Comparison of ENCODE assay signal across 1 cellular context in the genomic region with DNA sequence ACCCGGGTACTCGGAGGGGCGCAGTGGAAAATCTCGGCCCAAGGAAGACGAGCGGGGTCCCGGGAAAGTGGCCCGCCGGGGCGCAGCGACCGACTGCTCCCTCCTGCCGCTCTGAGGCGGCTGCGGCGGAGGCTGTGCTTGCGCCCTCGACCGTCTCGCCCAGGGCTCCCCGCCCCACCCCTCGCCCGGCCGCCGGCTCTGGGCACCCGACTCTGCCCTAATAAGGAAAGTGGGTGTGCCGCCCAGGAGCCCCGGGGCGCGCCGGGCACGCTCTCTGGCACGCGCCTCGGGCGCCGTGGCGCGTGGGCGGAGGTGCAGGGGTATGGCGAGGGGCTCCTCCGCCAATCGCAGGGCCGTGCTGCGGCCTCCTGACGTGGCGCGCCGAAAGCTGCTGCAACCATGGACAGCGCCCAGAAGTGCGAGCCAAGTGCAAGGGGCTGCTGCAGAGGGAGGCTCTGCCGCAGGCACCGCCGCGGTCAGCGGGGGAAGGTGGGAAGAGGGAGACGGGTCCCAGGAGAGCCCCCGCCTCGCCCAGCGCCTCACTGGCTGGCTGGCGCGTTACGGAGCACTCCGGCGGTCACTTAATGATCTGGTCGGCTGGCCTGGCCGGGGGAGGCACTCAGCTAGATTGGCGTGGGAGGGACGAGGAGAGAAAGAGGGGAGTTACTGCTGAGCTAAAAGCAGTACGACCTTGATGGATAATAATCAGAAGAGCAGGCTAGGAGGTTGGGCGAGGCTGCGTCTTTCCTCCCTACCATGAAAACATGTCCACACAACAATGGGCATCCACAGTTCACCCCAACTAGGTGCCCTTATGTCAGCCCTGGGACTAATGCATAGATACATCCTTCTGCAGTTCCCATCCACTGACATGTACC.
A peak's percentile ranks its signal among the peaks of the same experiment; 100 is the strongest.
TF ChIP-seq lines count a peak whose summit lies in the region.

A gene with protein sequence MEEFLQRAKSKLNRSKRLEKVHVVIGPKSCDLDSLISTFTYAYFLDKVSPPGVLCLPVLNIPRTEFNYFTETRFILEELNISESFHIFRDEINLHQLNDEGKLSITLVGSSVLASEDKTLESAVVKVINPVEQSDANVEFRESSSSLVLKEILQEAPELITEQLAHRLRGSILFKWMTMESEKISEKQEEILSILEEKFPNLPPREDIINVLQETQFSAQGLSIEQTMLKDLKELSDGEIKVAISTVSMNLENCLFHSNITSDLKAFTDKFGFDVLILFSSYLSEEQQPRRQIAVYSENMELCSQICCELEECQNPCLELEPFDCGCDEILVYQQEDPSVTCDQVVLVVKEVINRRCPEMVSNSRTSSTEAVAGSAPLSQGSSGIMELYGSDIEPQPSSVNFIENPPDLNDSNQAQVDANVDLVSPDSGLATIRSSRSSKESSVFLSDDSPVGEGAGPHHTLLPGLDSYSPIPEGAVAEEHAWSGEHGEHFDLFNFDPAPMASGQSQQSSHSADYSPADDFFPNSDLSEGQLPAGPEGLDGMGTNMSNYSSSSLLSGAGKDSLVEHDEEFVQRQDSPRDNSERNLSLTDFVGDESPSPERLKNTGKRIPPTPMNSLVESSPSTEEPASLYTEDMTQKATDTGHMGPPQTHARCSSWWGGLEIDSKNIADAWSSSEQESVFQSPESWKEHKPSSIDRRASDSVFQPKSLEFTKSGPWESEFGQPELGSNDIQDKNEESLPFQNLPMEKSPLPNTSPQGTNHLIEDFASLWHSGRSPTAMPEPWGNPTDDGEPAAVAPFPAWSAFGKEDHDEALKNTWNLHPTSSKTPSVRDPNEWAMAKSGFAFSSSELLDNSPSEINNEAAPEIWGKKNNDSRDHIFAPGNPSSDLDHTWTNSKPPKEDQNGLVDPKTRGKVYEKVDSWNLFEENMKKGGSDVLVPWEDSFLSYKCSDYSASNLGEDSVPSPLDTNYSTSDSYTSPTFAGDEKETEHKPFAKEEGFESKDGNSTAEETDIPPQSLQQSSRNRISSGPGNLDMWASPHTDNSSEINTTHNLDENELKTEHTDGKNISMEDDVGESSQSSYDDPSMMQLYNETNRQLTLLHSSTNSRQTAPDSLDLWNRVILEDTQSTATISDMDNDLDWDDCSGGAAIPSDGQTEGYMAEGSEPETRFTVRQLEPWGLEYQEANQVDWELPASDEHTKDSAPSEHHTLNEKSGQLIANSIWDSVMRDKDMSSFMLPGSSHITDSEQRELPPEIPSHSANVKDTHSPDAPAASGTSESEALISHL (N-terminal part only) (minus strand): TSS at position 131 of the 878 bp plus-strand sequence. CDS start 151 bp downstream, outside the sequence.

TF ChIP-seq in HEK293, 187 proteins besides CTCF, POLR2A, EP300 and RAD21 (continued from another document and continues in another):
- TF ChIP-seq, protein P1, sequence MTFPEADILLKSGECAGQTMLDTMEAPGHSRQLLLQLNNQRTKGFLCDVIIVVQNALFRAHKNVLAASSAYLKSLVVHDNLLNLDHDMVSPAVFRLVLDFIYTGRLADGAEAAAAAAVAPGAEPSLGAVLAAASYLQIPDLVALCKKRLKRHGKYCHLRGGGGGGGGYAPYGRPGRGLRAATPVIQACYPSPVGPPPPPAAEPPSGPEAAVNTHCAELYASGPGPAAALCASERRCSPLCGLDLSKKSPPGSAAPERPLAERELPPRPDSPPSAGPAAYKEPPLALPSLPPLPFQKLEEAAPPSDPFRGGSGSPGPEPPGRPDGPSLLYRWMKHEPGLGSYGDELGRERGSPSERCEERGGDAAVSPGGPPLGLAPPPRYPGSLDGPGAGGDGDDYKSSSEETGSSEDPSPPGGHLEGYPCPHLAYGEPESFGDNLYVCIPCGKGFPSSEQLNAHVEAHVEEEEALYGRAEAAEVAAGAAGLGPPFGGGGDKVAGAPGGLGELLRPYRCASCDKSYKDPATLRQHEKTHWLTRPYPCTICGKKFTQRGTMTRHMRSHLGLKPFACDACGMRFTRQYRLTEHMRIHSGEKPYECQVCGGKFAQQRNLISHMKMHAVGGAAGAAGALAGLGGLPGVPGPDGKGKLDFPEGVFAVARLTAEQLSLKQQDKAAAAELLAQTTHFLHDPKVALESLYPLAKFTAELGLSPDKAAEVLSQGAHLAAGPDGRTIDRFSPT (tag by site-specific recombination; IDR thresholded peaks at IDR 0.05): peak; percentile 76; the same call in 1 of the 2 replicates
- TF ChIP-seq ZNF184 (tag by site-specific recombination; IDR thresholded peaks at IDR 0.05): 0 out of 2 replicates have a peak, but pooled peaks have one; percentile 29
- TF ChIP-seq REPIN1 (tag by site-specific recombination; IDR thresholded peaks at IDR 0.05; ENCODE audit: low read depth): no peak
- TF ChIP-seq, protein P2, sequence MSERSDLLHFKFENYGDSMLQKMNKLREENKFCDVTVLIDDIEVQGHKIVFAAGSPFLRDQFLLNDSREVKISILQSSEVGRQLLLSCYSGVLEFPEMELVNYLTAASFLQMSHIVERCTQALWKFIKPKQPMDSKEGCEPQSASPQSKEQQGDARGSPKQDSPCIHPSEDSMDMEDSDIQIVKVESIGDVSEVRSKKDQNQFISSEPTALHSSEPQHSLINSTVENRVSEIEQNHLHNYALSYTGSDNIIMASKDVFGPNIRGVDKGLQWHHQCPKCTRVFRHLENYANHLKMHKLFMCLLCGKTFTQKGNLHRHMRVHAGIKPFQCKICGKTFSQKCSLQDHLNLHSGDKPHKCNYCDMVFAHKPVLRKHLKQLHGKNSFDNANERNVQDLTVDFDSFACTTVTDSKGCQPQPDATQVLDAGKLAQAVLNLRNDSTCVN (tag by site-specific recombination; optimal IDR thresholded peaks at IDR 0.05): peak; percentile 93
- TF ChIP-seq, protein P3, sequence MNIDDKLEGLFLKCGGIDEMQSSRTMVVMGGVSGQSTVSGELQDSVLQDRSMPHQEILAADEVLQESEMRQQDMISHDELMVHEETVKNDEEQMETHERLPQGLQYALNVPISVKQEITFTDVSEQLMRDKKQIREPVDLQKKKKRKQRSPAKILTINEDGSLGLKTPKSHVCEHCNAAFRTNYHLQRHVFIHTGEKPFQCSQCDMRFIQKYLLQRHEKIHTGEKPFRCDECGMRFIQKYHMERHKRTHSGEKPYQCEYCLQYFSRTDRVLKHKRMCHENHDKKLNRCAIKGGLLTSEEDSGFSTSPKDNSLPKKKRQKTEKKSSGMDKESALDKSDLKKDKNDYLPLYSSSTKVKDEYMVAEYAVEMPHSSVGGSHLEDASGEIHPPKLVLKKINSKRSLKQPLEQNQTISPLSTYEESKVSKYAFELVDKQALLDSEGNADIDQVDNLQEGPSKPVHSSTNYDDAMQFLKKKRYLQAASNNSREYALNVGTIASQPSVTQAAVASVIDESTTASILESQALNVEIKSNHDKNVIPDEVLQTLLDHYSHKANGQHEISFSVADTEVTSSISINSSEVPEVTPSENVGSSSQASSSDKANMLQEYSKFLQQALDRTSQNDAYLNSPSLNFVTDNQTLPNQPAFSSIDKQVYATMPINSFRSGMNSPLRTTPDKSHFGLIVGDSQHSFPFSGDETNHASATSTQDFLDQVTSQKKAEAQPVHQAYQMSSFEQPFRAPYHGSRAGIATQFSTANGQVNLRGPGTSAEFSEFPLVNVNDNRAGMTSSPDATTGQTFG (tag by site-specific recombination; IDR thresholded peaks at IDR 0.05; ENCODE audit: borderline replicate concordance): no peak
- TF ChIP-seq ZNF292 (tag by site-specific recombination; IDR thresholded peaks at IDR 0.05; ENCODE audit: borderline replicate concordance, low read depth): no peak
- TF ChIP-seq ZNF843 (tag by site-specific recombination; IDR thresholded peaks at IDR 0.05): peak; percentile 74
- TF ChIP-seq ZNF239 (tag by site-specific recombination; IDR thresholded peaks at IDR 0.05): no peak
- TF ChIP-seq, protein P4, sequence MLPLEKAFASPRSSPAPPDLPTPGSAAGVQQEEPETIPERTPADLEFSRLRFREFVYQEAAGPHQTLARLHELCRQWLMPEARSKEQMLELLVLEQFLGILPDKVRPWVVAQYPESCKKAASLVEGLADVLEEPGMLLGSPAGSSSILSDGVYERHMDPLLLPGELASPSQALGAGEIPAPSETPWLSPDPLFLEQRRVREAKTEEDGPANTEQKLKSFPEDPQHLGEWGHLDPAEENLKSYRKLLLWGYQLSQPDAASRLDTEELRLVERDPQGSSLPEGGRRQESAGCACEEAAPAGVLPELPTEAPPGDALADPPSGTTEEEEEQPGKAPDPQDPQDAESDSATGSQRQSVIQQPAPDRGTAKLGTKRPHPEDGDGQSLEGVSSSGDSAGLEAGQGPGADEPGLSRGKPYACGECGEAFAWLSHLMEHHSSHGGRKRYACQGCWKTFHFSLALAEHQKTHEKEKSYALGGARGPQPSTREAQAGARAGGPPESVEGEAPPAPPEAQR (tag by site-specific recombination; IDR thresholded peaks at IDR 0.05): no peak
- TF ChIP-seq, protein P5, sequence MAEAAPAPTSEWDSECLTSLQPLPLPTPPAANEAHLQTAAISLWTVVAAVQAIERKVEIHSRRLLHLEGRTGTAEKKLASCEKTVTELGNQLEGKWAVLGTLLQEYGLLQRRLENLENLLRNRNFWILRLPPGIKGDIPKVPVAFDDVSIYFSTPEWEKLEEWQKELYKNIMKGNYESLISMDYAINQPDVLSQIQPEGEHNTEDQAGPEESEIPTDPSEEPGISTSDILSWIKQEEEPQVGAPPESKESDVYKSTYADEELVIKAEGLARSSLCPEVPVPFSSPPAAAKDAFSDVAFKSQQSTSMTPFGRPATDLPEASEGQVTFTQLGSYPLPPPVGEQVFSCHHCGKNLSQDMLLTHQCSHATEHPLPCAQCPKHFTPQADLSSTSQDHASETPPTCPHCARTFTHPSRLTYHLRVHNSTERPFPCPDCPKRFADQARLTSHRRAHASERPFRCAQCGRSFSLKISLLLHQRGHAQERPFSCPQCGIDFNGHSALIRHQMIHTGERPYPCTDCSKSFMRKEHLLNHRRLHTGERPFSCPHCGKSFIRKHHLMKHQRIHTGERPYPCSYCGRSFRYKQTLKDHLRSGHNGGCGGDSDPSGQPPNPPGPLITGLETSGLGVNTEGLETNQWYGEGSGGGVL (tag by site-specific recombination; IDR thresholded peaks at IDR 0.05): peak; percentile 73
- TF ChIP-seq ZNF623 (tag by site-specific recombination; IDR thresholded peaks at IDR 0.05): no peak
- TF ChIP-seq ZNF426 (tag by site-specific recombination; IDR thresholded peaks at IDR 0.05): no peak
- TF ChIP-seq KLF10 (tag by site-specific recombination; IDR thresholded peaks at IDR 0.05): peak; percentile 97
- TF ChIP-seq, protein P6, sequence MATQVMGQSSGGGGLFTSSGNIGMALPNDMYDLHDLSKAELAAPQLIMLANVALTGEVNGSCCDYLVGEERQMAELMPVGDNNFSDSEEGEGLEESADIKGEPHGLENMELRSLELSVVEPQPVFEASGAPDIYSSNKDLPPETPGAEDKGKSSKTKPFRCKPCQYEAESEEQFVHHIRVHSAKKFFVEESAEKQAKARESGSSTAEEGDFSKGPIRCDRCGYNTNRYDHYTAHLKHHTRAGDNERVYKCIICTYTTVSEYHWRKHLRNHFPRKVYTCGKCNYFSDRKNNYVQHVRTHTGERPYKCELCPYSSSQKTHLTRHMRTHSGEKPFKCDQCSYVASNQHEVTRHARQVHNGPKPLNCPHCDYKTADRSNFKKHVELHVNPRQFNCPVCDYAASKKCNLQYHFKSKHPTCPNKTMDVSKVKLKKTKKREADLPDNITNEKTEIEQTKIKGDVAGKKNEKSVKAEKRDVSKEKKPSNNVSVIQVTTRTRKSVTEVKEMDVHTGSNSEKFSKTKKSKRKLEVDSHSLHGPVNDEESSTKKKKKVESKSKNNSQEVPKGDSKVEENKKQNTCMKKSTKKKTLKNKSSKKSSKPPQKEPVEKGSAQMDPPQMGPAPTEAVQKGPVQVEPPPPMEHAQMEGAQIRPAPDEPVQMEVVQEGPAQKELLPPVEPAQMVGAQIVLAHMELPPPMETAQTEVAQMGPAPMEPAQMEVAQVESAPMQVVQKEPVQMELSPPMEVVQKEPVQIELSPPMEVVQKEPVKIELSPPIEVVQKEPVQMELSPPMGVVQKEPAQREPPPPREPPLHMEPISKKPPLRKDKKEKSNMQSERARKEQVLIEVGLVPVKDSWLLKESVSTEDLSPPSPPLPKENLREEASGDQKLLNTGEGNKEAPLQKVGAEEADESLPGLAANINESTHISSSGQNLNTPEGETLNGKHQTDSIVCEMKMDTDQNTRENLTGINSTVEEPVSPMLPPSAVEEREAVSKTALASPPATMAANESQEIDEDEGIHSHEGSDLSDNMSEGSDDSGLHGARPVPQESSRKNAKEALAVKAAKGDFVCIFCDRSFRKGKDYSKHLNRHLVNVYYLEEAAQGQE (tag by site-specific recombination; IDR thresholded peaks at IDR 0.05): peak; percentile 99
- TF ChIP-seq ZNF658 (tag by site-specific recombination; IDR thresholded peaks at IDR 0.05): no peak
- TF ChIP-seq RBAK (tag by site-specific recombination; IDR thresholded peaks at IDR 0.05): no peak
- peak; percentile 73 for TF ChIP-seq SP2 (tag by site-specific recombination; IDR thresholded peaks at IDR 0.05)
- peak; percentile 83 for TF ChIP-seq ZNF335 (tag by site-specific recombination; conservative IDR thresholded peaks at IDR 0.05)
- TF ChIP-seq ZNF133 (tag by site-specific recombination; IDR thresholded peaks at IDR 0.05): no peak
- no peak for TF ChIP-seq ZNF830 (tag by site-specific recombination; IDR thresholded peaks at IDR 0.05; ENCODE audit: low read depth)
- no peak for TF ChIP-seq PRDM1 (tag by site-specific recombination; IDR thresholded peaks at IDR 0.05)
- TF ChIP-seq ZNF202 (tag by site-specific recombination; IDR thresholded peaks at IDR 0.05; ENCODE audit: borderline replicate concordance): no peak
- no peak for TF ChIP-seq ZFP3 (tag by site-specific recombination; IDR thresholded peaks at IDR 0.05; ENCODE audit: low read depth)
- TF ChIP-seq ZIC2 (tag by site-specific recombination; IDR thresholded peaks at IDR 0.05): peak; percentile 82
- TF ChIP-seq KLF16 (tag by site-specific recombination; IDR thresholded peaks at IDR 0.05): no peak
- peak; percentile 95 for TF ChIP-seq ZFHX2 (tag by site-specific recombination; conservative IDR thresholded peaks at IDR 0.05)
- TF ChIP-seq, protein P7, sequence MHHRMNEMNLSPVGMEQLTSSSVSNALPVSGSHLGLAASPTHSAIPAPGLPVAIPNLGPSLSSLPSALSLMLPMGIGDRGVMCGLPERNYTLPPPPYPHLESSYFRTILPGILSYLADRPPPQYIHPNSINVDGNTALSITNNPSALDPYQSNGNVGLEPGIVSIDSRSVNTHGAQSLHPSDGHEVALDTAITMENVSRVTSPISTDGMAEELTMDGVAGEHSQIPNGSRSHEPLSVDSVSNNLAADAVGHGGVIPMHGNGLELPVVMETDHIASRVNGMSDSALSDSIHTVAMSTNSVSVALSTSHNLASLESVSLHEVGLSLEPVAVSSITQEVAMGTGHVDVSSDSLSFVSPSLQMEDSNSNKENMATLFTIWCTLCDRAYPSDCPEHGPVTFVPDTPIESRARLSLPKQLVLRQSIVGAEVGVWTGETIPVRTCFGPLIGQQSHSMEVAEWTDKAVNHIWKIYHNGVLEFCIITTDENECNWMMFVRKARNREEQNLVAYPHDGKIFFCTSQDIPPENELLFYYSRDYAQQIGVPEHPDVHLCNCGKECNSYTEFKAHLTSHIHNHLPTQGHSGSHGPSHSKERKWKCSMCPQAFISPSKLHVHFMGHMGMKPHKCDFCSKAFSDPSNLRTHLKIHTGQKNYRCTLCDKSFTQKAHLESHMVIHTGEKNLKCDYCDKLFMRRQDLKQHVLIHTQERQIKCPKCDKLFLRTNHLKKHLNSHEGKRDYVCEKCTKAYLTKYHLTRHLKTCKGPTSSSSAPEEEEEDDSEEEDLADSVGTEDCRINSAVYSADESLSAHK (tag by site-specific recombination; IDR thresholded peaks at IDR 0.05): peak; percentile 77
- TF ChIP-seq KLF9 (tag by site-specific recombination; IDR thresholded peaks at IDR 0.05; ENCODE audit: low read depth): peak; percentile 95
- no peak for TF ChIP-seq ZNF837 (tag by site-specific recombination; IDR thresholded peaks at IDR 0.05)
- TF ChIP-seq EGR2 (tag by site-specific recombination; IDR thresholded peaks at IDR 0.05; ENCODE audit: low read depth): peak; percentile 80
- 0 out of 2 replicates have a peak, but pooled peaks have one; percentile 51 for TF ChIP-seq KLF7 (tag by site-specific recombination; IDR thresholded peaks at IDR 0.05; ENCODE audit: borderline replicate concordance)
- no peak for TF ChIP-seq ZBTB7A (tag by site-specific recombination; IDR thresholded peaks at IDR 0.05; ENCODE audit: low read depth)
- TF ChIP-seq ZNF660 (tag by site-specific recombination; IDR thresholded peaks at IDR 0.05): no peak
- peak; percentile 72; the same call in 1 of the 2 replicates for TF ChIP-seq ZBTB17 (tag by site-specific recombination; IDR thresholded peaks at IDR 0.05)
